In the genomic region with DNA sequence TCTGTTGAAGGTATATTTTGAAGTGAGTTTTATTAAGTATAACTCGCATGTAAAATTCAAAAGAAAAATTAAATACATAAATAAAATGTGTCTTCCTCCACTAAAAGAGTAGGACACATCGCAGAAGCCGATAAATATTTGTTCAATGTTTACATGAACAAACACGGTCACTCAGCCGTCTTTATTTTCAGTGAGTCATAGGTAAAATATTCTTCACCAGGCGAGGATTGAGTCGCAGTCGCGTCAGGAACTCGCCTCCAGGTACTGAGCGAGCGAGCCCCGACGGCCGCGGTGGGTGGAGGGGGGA, we compare ENCODE assay signal across 8 cellular contexts. TPM values are rescaled to one million over a fixed set of nuclear protein-coding genes. Genes with fewer than 3 reads are reported as not detected.
DNase-seq lines count a peak whose midpoint lies in the region; ATAC-seq and TF ChIP-seq lines count a peak whose summit lies in the region.

No MANE protein-coding gene starts in this region.

- H3K4me3 Mint-ChIP-seq in naive thymus-derived CD8-positive, alpha-beta T cell = peak overlapping the region; percentile 72 to 88 (median 82)

- H3K27me3 ChIP-seq in colonic mucosa = no peaks in the 10 kb centered on the region

- H3K36me3 ChIP-seq in KOPT-K1 (ENCODE audit: insufficient read depth, low read length) = no peaks in the 10 kb centered on the region
- no peaks in the 10 kb centered on the region for H3K36me3 ChIP-seq in colonic mucosa

- H3K27ac ChIP-seq in KOPT-K1 (ENCODE audit: low read depth, low read length, poor library complexity, severe bottlenecking) = peak overlapping the region; percentile 59
- peak overlapping the region; percentile 96 for H3K27ac ChIP-seq in colonic mucosa

- peaks cover 4% of the 10 kb centered on the region for H3K4me1 ChIP-seq in colonic mucosa

- no peak overlapping the region for H3K9ac ChIP-seq in colonic mucosa (ENCODE audit: low read depth in 2 of 2, low read length in 2 of 2)

- peak overlapping the region; percentile 76 for H3K4me3 ChIP-seq in AG10803 (ENCODE audit: low read length)
- peak overlapping the region; percentile 43 for H3K4me3 ChIP-seq in colonic mucosa

- H3K27me3 Mint-ChIP-seq in naive thymus-derived CD8-positive, alpha-beta T cell = no peaks in the 10 kb centered on the region

- ATAC-seq in naive thymus-derived CD8-positive, alpha-beta T cell = no peak

- peaks cover 0 to 3% (median 0%) of the 10 kb centered on the region in 3 donors for H3K36me3 Mint-ChIP-seq in naive thymus-derived CD8-positive, alpha-beta T cell

- no peaks in the 10 kb centered on the region for H3K9me3 Mint-ChIP-seq in naive thymus-derived CD8-positive, alpha-beta T cell

- peak overlapping the region; percentile 80 to 98 (median 94) for H3K27ac Mint-ChIP-seq in naive thymus-derived CD8-positive, alpha-beta T cell

- no peaks in the 10 kb centered on the region for H3K9me3 ChIP-seq in KOPT-K1 (ENCODE audit: insufficient read depth, low read length, poor library complexity, severe bottlenecking)
- no peaks in the 10 kb centered on the region for H3K9me3 ChIP-seq in colonic mucosa

- TF ChIP-seq CTCF in AG10803 (conservative IDR thresholded peaks at IDR 0.05; ENCODE audit: low read length) = no peak
- no peak for TF ChIP-seq CTCF in colonic mucosa (IDR thresholded peaks at IDR 0.05)

- intact Hi-C loops in colonic mucosa (cut with DNase I) = no loop called here
- intact Hi-C loops in head of caudate nucleus (cut with DNase I) = no loop called here

- POLR2A ChIA-PET in naive thymus-derived CD8-positive, alpha-beta T cell (lab: Charles Lee) = interaction anchor here (0.7 to 1.4 kb wide), 9 partner anchors 9 to 190 kb away, joined by 3 to 12 read pairs (median 4); partner anchors contain the start of gene BRCC3

- peaks cover 8 to 27% (median 15%) of the 10 kb centered on the region in 4 donors for H3K4me1 Mint-ChIP-seq in naive thymus-derived CD8-positive, alpha-beta T cell

- DNase-seq in AG10803 (ENCODE audit: low read depth) = no peak
- no peak for DNase-seq in colonic mucosa
- no peak for DNase-seq in naive thymus-derived CD8-positive, alpha-beta T cell
- no peak for DNase-seq in NCI-H2081 treated with DMSO at 0.1 percent for 48 hours (lab: John Stamatoyannopoulos, UW)
- DNase-seq in A172 (ENCODE audit: low spot score) = no peak
- no peak for DNase-seq in inferior parietal cortex (ENCODE audit: extremely low spot score)
- no peak for DNase-seq in head of caudate nucleus

RNA-seq across cellular contexts. Expression of gene FUNDC2, which starts 0.3 kb away (rescaled TPM):
- 10 to 100 TPM; 54.7 to 57.2 TPM for total RNA-seq in colonic mucosa
- 10 to 100 TPM; 48.2 to 59.9 TPM for total RNA-seq in naive thymus-derived CD8-positive, alpha-beta T cell
- 100 to 1,000 TPM; 161 to 203 (median 178) TPM for polyA plus RNA-seq in naive thymus-derived CD8-positive, alpha-beta T cell
- 98.9 and 102 TPM in 2 replicates for total RNA-seq in A172 (2014; rRNA removed; shearing (Covaris generic))

RNA-seq across cellular contexts. Expression of gene F8, which starts 3.9 kb away (rescaled TPM):
- total RNA-seq in colonic mucosa = 1 to 10 TPM; 2.3 to 3.5 TPM
- 1 to 10 TPM; 1.1 to 1.6 TPM for total RNA-seq in naive thymus-derived CD8-positive, alpha-beta T cell
- 1 to 10 TPM; 2.4 to 5.5 (median 2.7) TPM for polyA plus RNA-seq in naive thymus-derived CD8-positive, alpha-beta T cell
- 18.4 and 19.9 TPM in 2 replicates for total RNA-seq in A172 (2014; rRNA removed; shearing (Covaris generic))

RNA-seq across cellular contexts. Expression of gene CMC4, which starts 44.6 kb away (rescaled TPM):
- 1 to 10 TPM; 5.6 to 6.6 TPM for total RNA-seq in colonic mucosa
- total RNA-seq in naive thymus-derived CD8-positive, alpha-beta T cell = 1 to 10 TPM; 5.3 to 8.6 TPM
- polyA plus RNA-seq in naive thymus-derived CD8-positive, alpha-beta T cell = 10 to 100 TPM; 25.6 to 27.7 (median 26.1) TPM
- 25.6 and 38.7 TPM in 2 replicates for total RNA-seq in A172 (2014; rRNA removed; shearing (Covaris generic))

RNA-seq across cellular contexts. Expression of gene MTCP1, which starts 44.6 kb away (rescaled TPM):
- 10 to 100 TPM; 12.2 to 15.3 TPM for total RNA-seq in colonic mucosa
- 10 to 100 TPM; 17.7 to 23.2 TPM for total RNA-seq in naive thymus-derived CD8-positive, alpha-beta T cell
- polyA plus RNA-seq in naive thymus-derived CD8-positive, alpha-beta T cell = 10 to 100 TPM; 27.9 to 37.9 (median 29.3) TPM
- total RNA-seq in A172 (2014; rRNA removed; shearing (Covaris generic)) = 3.8 and 9.3 TPM in 2 replicates

RNA-seq across cellular contexts. Expression of gene BRCC3, which starts 44.9 kb away (rescaled TPM):
- 10 to 100 TPM; 45.6 to 45.9 TPM for total RNA-seq in colonic mucosa
- total RNA-seq in naive thymus-derived CD8-positive, alpha-beta T cell = 10 to 100 TPM; 18.3 to 19.5 TPM
- polyA plus RNA-seq in naive thymus-derived CD8-positive, alpha-beta T cell = 10 to 100 TPM; 17.0 to 25.7 (median 17.4) TPM
- total RNA-seq in A172 (2014; rRNA removed; shearing (Covaris generic)) = 20.9 and 29.6 TPM in 2 replicates
